21 cellular contexts compared by ENCODE assay signal in genomic region chr5:133331866-133332731, GRCh38.
A peak's percentile ranks its signal among the peaks of the same experiment; 100 is the strongest.
DNase-seq lines count a peak whose midpoint lies in the region; ATAC-seq and TF ChIP-seq lines count a peak whose summit lies in the region.
"Had no signal": no experiment of that assay in that cellular context is flagged by ENCODE, and none has a peak within 500 bp of the region (broad histone marks: within the 10 kb centered on the region; RNA-seq: fewer than 3 reads in every experiment).

No MANE protein-coding gene starts in this region.

- no peaks in the 10 kb centered on the region for H3K9me2 ChIP-seq in MM.1S (replicated peaks; ENCODE audit: insufficient read depth, low read length)

- no peak overlapping the region for H3K4me3 ChIP-seq in MM.1S (ENCODE audit: low read length)
- H3K4me3 ChIP-seq: left ventricle myocardium inferior, prostate gland had no signal

- H3F3A ChIP-seq in MM.1S (ENCODE audit: insufficient read depth, low read length) = 0 out of 2 replicates have a peak, but pooled peaks cover 4% of the 10 kb centered on the region

- H3K79me2 ChIP-seq in MM.1S (ENCODE audit: low read length) = no peaks in the 10 kb centered on the region

- no peak overlapping the region for H3K27ac Mint-ChIP-seq in activated T-cell treated with anti-CD3 and anti-CD28 coated beads, Interleukin-2, amount 50 U/mL, for 72 hours
- peak overlapping the region; percentile 67 for H3K27ac Mint-ChIP-seq in activated naive CD8-positive, alpha-beta T cell treated with anti-CD3 and anti-CD28 coated beads for 36 hours
- peak overlapping the region; percentile 75 to 98 for H3K27ac Mint-ChIP-seq in stimulated activated naive CD8-positive, alpha-beta T cell treated with anti-CD3 and anti-CD28 coated beads, Interleukin-15, amount 100 ng/mL, for 72 hours

- no peaks in the 10 kb centered on the region for H3K9me3 Mint-ChIP-seq in activated T-cell treated with anti-CD3 and anti-CD28 coated beads, Interleukin-2, amount 50 U/mL, for 72 hours
- no peaks in the 10 kb centered on the region for H3K9me3 Mint-ChIP-seq in activated naive CD8-positive, alpha-beta T cell treated with anti-CD3 and anti-CD28 coated beads for 36 hours
- H3K9me3 Mint-ChIP-seq in stimulated activated naive CD8-positive, alpha-beta T cell treated with anti-CD3 and anti-CD28 coated beads, Interleukin-15, amount 100 ng/mL, for 72 hours = no peaks in the 10 kb centered on the region

- no peaks in the 10 kb centered on the region for H3K27me3 ChIP-seq in MM.1S (replicated peaks; ENCODE audit: insufficient read depth, low read length)
- H3K27me3 ChIP-seq: BE2C had no signal

- peak; percentile 28 to 29 for DNase-seq in activated T-cell treated with anti-CD3 and anti-CD28 coated beads, Interleukin-2, amount 50 U/mL, for 72 hours
- DNase-seq in activated T-cell treated with anti-CD3 and anti-CD28 coated beads for 4 hours = no peak
- no peak for DNase-seq in MM.1S
- peak; percentile 21 for DNase-seq in activated naive CD8-positive, alpha-beta T cell treated with anti-CD3 and anti-CD28 coated beads for 36 hours
- peak; percentile 48 to 64 for DNase-seq in stimulated activated naive CD8-positive, alpha-beta T cell treated with anti-CD3 and anti-CD28 coated beads, Interleukin-15, amount 100 ng/mL, for 72 hours
- DNase-seq in SIG-M5 (lab: John Stamatoyannopoulos, UW) = no peak
- DNase-seq: ACHN; activated naive CD4-positive, alpha-beta T cell treated with Interleukin-2 at 50 U/mL for 16 hours; anterior cingulate cortex; BE2C; effector CD4-positive, alpha-beta T cell; GDM1; Karpas-422; left ventricle myocardium inferior; NCI-H1436 treated with DMSO at 0.1 percent for 48 hours; NCI-H510A treated with DMSO at 0.1 percent for 48 hours; Right ventricle myocardium superior; tibial artery had no signal

- no peaks in the 10 kb centered on the region for H3K9me3 ChIP-seq in MM.1S (replicated peaks; ENCODE audit: insufficient read depth, low read length)
- H3K9me3 ChIP-seq: BE2C, left ventricle myocardium inferior, prostate gland, tibial artery had no signal

- no peaks in the 10 kb centered on the region for H3K36me3 Mint-ChIP-seq in activated T-cell treated with anti-CD3 and anti-CD28 coated beads, Interleukin-2, amount 50 U/mL, for 72 hours (ENCODE audit: insufficient read depth in 2 of 2)
- no peaks in the 10 kb centered on the region for H3K36me3 Mint-ChIP-seq in activated naive CD8-positive, alpha-beta T cell treated with anti-CD3 and anti-CD28 coated beads for 36 hours

- no peak overlapping the region for H3K9ac ChIP-seq in MM.1S (ENCODE audit: low read length)

- ATAC-seq in activated T-cell treated with anti-CD3 and anti-CD28 coated beads, Interleukin-2, amount 50 U/mL, for 72 hours (replicated peaks in 1 of 2) = peak; percentile 65 to 67
- ATAC-seq in stimulated activated naive CD8-positive, alpha-beta T cell treated with anti-CD3 and anti-CD28 coated beads, Interleukin-15, amount 100 ng/mL, for 72 hours = peak; percentile 46
- ATAC-seq in GM21367 (IDR thresholded peaks at IDR 0.05; ENCODE audit: unreplicated experiment) = no peak

- peaks cover 20% of the 10 kb centered on the region; the same call in 1 of the 2 replicates for H3K4me1 ChIP-seq in MM.1S (ENCODE audit: low read length)
- H3K4me1 ChIP-seq: BE2C, left ventricle myocardium inferior, prostate gland, tibial artery had no signal

- no peaks in the 10 kb centered on the region for H4K20me1 ChIP-seq in MM.1S (ENCODE audit: insufficient read depth, low read length)

- no peak for TF ChIP-seq CTCF in MM.1S (IDR thresholded peaks at IDR 0.05; ENCODE audit: low read length)

- H3K4me2 ChIP-seq in MM.1S (ENCODE audit: low read depth, low read length) = no peak overlapping the region

- peak overlapping the region; percentile 34 to 38 for H3K4me3 Mint-ChIP-seq in activated T-cell treated with anti-CD3 and anti-CD28 coated beads, Interleukin-2, amount 50 U/mL, for 72 hours
- H3K4me3 Mint-ChIP-seq in activated naive CD8-positive, alpha-beta T cell treated with anti-CD3 and anti-CD28 coated beads for 36 hours = peak overlapping the region; percentile 33
- peak overlapping the region; percentile 42 to 63 for H3K4me3 Mint-ChIP-seq in stimulated activated naive CD8-positive, alpha-beta T cell treated with anti-CD3 and anti-CD28 coated beads, Interleukin-15, amount 100 ng/mL, for 72 hours

- 0 out of 2 replicates have a peak overlapping the region, but pooled peaks have one; percentile 7 for H2AFZ ChIP-seq in MM.1S (ENCODE audit: low read length)

- H3K36me3 ChIP-seq in MM.1S (replicated peaks; ENCODE audit: insufficient read depth, low read length) = no peaks in the 10 kb centered on the region
- H3K36me3 ChIP-seq: BE2C, left ventricle myocardium inferior, prostate gland, tibial artery had no signal

- H3K27me3 Mint-ChIP-seq in activated T-cell treated with anti-CD3 and anti-CD28 coated beads, Interleukin-2, amount 50 U/mL, for 72 hours (ENCODE audit: low read depth) = no peaks in the 10 kb centered on the region
- no peaks in the 10 kb centered on the region for H3K27me3 Mint-ChIP-seq in activated naive CD8-positive, alpha-beta T cell treated with anti-CD3 and anti-CD28 coated beads for 36 hours
- H3K27me3 Mint-ChIP-seq in stimulated activated naive CD8-positive, alpha-beta T cell treated with anti-CD3 and anti-CD28 coated beads, Interleukin-15, amount 100 ng/mL, for 72 hours = no peaks in the 10 kb centered on the region

- peaks cover 48% of the 10 kb centered on the region for H3K4me1 Mint-ChIP-seq in activated T-cell treated with anti-CD3 and anti-CD28 coated beads, Interleukin-2, amount 50 U/mL, for 72 hours (ENCODE audit: low read depth)
- H3K4me1 Mint-ChIP-seq in activated naive CD8-positive, alpha-beta T cell treated with anti-CD3 and anti-CD28 coated beads for 36 hours = peaks cover 22% of the 10 kb centered on the region
- H3K4me1 Mint-ChIP-seq in stimulated activated naive CD8-positive, alpha-beta T cell treated with anti-CD3 and anti-CD28 coated beads, Interleukin-15, amount 100 ng/mL, for 72 hours = peaks cover 66% of the 10 kb centered on the region

- peak overlapping the region; percentile 13; the same call in 1 of the 2 replicates for H3K27ac ChIP-seq in MM.1S (ENCODE audit: low read length)
- H3K27ac ChIP-seq: HL-60, left ventricle myocardium inferior, prostate gland, tibial artery had no signal

Comparison
In these comparisons a context has a peak if more than half of its experiments do, and no peak if none do; other contexts are left out.
1. DNase-seq: peak in activated T-cell treated with anti-CD3 and anti-CD28 coated beads, Interleukin-2, amount 50 U/mL, for 72 hours (2 of 2), activated naive CD8-positive, alpha-beta T cell treated with anti-CD3 and anti-CD28 coated beads for 36 hours (single experiment) and stimulated activated naive CD8-positive, alpha-beta T cell treated with anti-CD3 and anti-CD28 coated beads, Interleukin-15, amount 100 ng/mL, for 72 hours (2 of 2); none in activated T-cell treated with anti-CD3 and anti-CD28 coated beads for 4 hours (single experiment), MM.1S (single experiment) and SIG-M5 (single experiment).
2. Peak in every context shown above with its lines, with median percentiles within 50 percentile points of each other: H3K4me3 Mint-ChIP-seq.